ENCODE assay signal across 8 cellular contexts in the genomic region with DNA sequence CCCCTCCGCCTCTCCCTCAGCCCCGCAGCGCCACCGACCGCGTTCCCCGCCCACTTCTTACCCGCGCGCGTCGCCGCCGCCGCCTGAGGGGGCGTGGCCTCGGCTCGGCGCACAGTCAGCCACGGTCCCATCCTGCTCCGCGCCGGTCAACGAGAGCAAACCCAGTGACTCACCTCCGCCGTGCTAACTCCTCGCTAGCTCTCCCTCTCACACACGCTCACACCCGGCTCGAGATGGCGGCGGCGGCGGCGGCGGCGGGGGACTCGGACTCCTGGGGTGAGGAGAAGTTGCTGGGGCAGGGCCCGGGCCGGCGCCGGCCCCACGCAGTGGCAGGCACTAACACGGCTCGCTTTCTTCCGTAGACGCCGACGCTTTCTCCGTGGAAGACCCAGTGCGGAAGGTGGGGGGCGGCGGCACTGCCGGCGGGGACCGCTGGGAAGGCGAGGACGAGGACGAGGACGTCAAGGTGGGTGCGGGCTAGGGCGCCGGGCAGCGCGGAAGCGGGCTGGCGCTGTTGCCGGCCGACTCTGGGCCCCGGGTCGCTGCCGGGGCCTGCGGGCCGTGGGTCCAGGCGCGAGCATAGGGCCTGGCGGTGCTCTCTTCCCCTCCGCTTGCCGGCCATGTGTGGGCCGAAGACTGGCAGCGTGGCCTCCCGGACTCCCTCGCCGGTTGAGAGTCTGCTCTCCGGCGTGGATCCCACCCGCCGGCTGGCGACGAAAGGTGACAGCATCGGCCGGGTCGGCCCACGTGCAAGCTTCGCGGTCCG. TPM values are rescaled to one million over a fixed set of nuclear protein-coding genes. Genes with fewer than 3 reads are reported as not detected.
DNase-seq lines count a peak whose midpoint lies in the region; ATAC-seq, FAIRE-seq and TF ChIP-seq lines count a peak whose summit lies in the region.

A gene with protein sequence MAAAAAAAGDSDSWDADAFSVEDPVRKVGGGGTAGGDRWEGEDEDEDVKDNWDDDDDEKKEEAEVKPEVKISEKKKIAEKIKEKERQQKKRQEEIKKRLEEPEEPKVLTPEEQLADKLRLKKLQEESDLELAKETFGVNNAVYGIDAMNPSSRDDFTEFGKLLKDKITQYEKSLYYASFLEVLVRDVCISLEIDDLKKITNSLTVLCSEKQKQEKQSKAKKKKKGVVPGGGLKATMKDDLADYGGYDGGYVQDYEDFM (plus strand): TSS at position 186 of the 766 bp plus-strand sequence. CDS start 48 bp downstream, at position 234.

- H3K9ac ChIP-seq in astrocyte (ENCODE audit: low read length), result peak within 1 kb of the TSS; percentile 97

- no peaks in the 10 kb centered on the region for H3K9me3 Mint-ChIP-seq in T-helper 2 cell treated with Interferon-gamma antibody and Interleukin-4, amounts not matched to agents 5 μg/mL and 100 μg/mL, for 36 hours
- H3K9me3 Mint-ChIP-seq in astrocyte (ENCODE audit: unreplicated experiment), result no peaks in the 10 kb centered on the region

- no peaks in the 10 kb centered on the region for H3K27me3 Mint-ChIP-seq in T-helper 2 cell treated with Interferon-gamma antibody and Interleukin-4, amounts not matched to agents 5 μg/mL and 100 μg/mL, for 36 hours (ENCODE audit: low read depth)
- no peaks in the 10 kb centered on the region for H3K27me3 Mint-ChIP-seq in astrocyte (ENCODE audit: low read depth, unreplicated experiment)

- ATAC-seq in GM18502 (IDR thresholded peaks at IDR 0.05; ENCODE audit: poor library complexity, unreplicated experiment), result peak; percentile 90
- ATAC-seq in HG02943 (IDR thresholded peaks at IDR 0.05; ENCODE audit: low read depth, unreplicated experiment), result peak; percentile 82
- ATAC-seq in aorta (ENCODE audit: low FRiP score), result peak; percentile 98

- H3K4me2 ChIP-seq in astrocyte (ENCODE audit: low read length), result peak within 1 kb of the TSS; percentile 89
- peak within 1 kb of the TSS; percentile 90 for H3K4me2 ChIP-seq in hepatocyte

- peak within 1 kb of the TSS; percentile 90 for H3K27ac Mint-ChIP-seq in T-helper 2 cell treated with Interferon-gamma antibody and Interleukin-4, amounts not matched to agents 5 μg/mL and 100 μg/mL, for 36 hours
- H3K27ac Mint-ChIP-seq in astrocyte (ENCODE audit: unreplicated experiment), result peak within 1 kb of the TSS; percentile 95

- peaks cover 32% of the 10 kb centered on the region for H4K20me1 ChIP-seq in astrocyte (ENCODE audit: insufficient read depth, low read length)
- peaks cover 4% of the 10 kb centered on the region for H4K20me1 ChIP-seq in hepatocyte (ENCODE audit: insufficient read depth, poor library complexity, severe bottlenecking)

- H3K4me3 Mint-ChIP-seq in T-helper 2 cell treated with Interferon-gamma antibody and Interleukin-4, amounts not matched to agents 5 μg/mL and 100 μg/mL, for 36 hours, result peak within 1 kb of the TSS; percentile 91
- peak within 1 kb of the TSS; percentile 94 for H3K4me3 Mint-ChIP-seq in astrocyte (ENCODE audit: unreplicated experiment)

- TF ChIP-seq CTCF in astrocyte (IDR thresholded peaks at IDR 0.05; ENCODE audit: insufficient read depth, low read depth, low read length) (no peak), hepatocyte (IDR thresholded peaks at IDR 0.05; ENCODE audit: poor library complexity) (no peak)

- H3K9me2 ChIP-seq in hepatocyte (replicated peaks; ENCODE audit: insufficient read depth), result no peaks in the 10 kb centered on the region

- intact Hi-C loops in aorta (cut with DNase I), result loop anchor here (2.0 to 5.0 kb wide), 3 partner anchors 110 to 248 kb away; a partner anchor contains a TSS

- H3K79me2 ChIP-seq in astrocyte (ENCODE audit: insufficient read depth, low read length) (peaks cover 62% of the 10 kb centered on the region), hepatocyte (peaks cover 63% of the 10 kb centered on the region)

- H3K27me3 ChIP-seq in astrocyte (ENCODE audit: insufficient read depth, low read length) (no peaks in the 10 kb centered on the region), hepatocyte (no peaks in the 10 kb centered on the region), aorta (ENCODE audit: control insufficient read depth in 1 of 2, insufficient read depth in 2 of 2, low read length in 1 of 2) (no peaks in the 10 kb centered on the region)

- H3K36me3 ChIP-seq in astrocyte (ENCODE audit: insufficient read depth, low read length) (peaks cover 14% of the 10 kb centered on the region), hepatocyte (replicated peaks; ENCODE audit: insufficient read depth, low read depth) (no peaks in the 10 kb centered on the region), aorta (ENCODE audit: control insufficient read depth in 1 of 2, insufficient read depth in 2 of 2, low read length in 1 of 2) (no peaks in the 10 kb centered on the region)

- H3K27ac ChIP-seq in astrocyte (ENCODE audit: low read depth, low read length) (peak within 1 kb of the TSS; percentile 97), hepatocyte (peak within 1 kb of the TSS; percentile 99), aorta (ENCODE audit: low read depth in 1 of 2, low read length in 2 of 2) (peak within 1 kb of the TSS; percentile 91 to 93)

- peaks cover 34% of the 10 kb centered on the region for H3K4me1 Mint-ChIP-seq in T-helper 2 cell treated with Interferon-gamma antibody and Interleukin-4, amounts not matched to agents 5 μg/mL and 100 μg/mL, for 36 hours (ENCODE audit: low read depth)
- H3K4me1 Mint-ChIP-seq in astrocyte (ENCODE audit: low read depth, unreplicated experiment), result peaks cover 24% of the 10 kb centered on the region

- H3K4me3 ChIP-seq in astrocyte (ENCODE audit: insufficient read depth, low read depth, low read length), result peak within 1 kb of the TSS; percentile 79
- H3K4me3 ChIP-seq in hepatocyte, result peak within 1 kb of the TSS; percentile 92
- peak within 1 kb of the TSS; percentile 76 to 77 for H3K4me3 ChIP-seq in aorta (ENCODE audit: low read length in 2 of 2)

- no peak for FAIRE-seq in astrocyte (lab: Jason Lieb, UNC)

- no peaks in the 10 kb centered on the region for H3K9me3 ChIP-seq in astrocyte (ENCODE audit: insufficient read depth, low read depth, low read length)
- no peaks in the 10 kb centered on the region for H3K9me3 ChIP-seq in hepatocyte (ENCODE audit: low read depth)
- H3K9me3 ChIP-seq in aorta (ENCODE audit: control insufficient read depth, low read length), result no peaks in the 10 kb centered on the region

- DNase-seq in NCI-H1930 (lab: John Stamatoyannopoulos, UW) (peak; percentile 89 to 93), astrocyte (ENCODE audit: low read depth) (peak; percentile 91), hepatocyte (ENCODE audit: low spot score) (peak; percentile 98), renal cortical epithelial cell (ENCODE audit: low read depth) (peak; percentile 90), aorta (peak; percentile 98)
- DNase-seq in T-helper 2 cell treated with Interferon-gamma antibody and Interleukin-4, amounts not matched to agents 5 μg/mL and 100 μg/mL, for 36 hours (ENCODE audit: low spot score), result peak; percentile 97

- H2AFZ ChIP-seq in astrocyte (ENCODE audit: low read depth, low read length) (peak within 1 kb of the TSS; percentile 86), hepatocyte (peak within 1 kb of the TSS; percentile 94)

- H3K4me1 ChIP-seq in astrocyte (ENCODE audit: insufficient read depth, low read length), result peaks cover 31% of the 10 kb centered on the region
- H3K4me1 ChIP-seq in hepatocyte (ENCODE audit: insufficient read depth), result peaks cover 34% of the 10 kb centered on the region
- H3K4me1 ChIP-seq in aorta (ENCODE audit: control insufficient read depth in 1 of 2, insufficient read depth in 2 of 2, low read length in 2 of 2), result peaks cover 2 to 11% of the 10 kb centered on the region in 2 donors

- 1% methylated on average over 81 of the region's 97 CpGs for WGBS in hepatocyte (ENCODE audit: low lambda C conversion rate, missing lambda C conversion rate)
- WGBS in aorta, 2 donors, result 0% methylated on average over 86 to 97 of the region's 97 CpGs

- H3K36me3 Mint-ChIP-seq in T-helper 2 cell treated with Interferon-gamma antibody and Interleukin-4, amounts not matched to agents 5 μg/mL and 100 μg/mL, for 36 hours (ENCODE audit: low read depth), result peaks cover 43% of the 10 kb centered on the region
- peaks cover 13% of the 10 kb centered on the region for H3K36me3 Mint-ChIP-seq in astrocyte (ENCODE audit: low read depth, unreplicated experiment)

RNA-seq across cellular contexts. Expression of the gene that starts here (rescaled TPM):
- total RNA-seq in astrocyte, result 131 and 133 TPM in 2 replicates
- 46.4 and 52.9 TPM in 2 replicates for total RNA-seq in hepatocyte
- 29.2 and 33.9 TPM in 2 replicates for polyA plus RNA-seq in hepatocyte
- 42.4 and 129 TPM in 2 replicates for total RNA-seq in renal cortical epithelial cell
- 10 to 100 TPM; 61.7 to 65.9 TPM for total RNA-seq in aorta
- 10 to 100 TPM; 30.2 to 51.5 TPM for polyA plus RNA-seq in aorta

Comparison
In these comparisons a context has a peak if more than half of its experiments do, and no peak if none do; other contexts are left out.
1. Peak in every context shown above with its lines: DNase-seq, ATAC-seq, H3K4me3 ChIP-seq and H3K27ac ChIP-seq.